Comparison of ENCODE assay signal across 2 cellular contexts in genomic region chr5:94171070-94171469, GRCh38.
DNase-seq lines count a peak whose midpoint lies in the region; ATAC-seq, FAIRE-seq and TF ChIP-seq lines count a peak whose summit lies in the region.
"Not testable (repeated sequence)": the region's sequence is repeated elsewhere in the genome, so short reads cannot be mapped to it uniquely, and the experiment has no call there.

No MANE protein-coding gene starts in this region.

- not testable (repeated sequence) for H3K4me2 ChIP-seq in K562 (ENCODE audit: insufficient read depth, low read length); HepG2 (ENCODE audit: low read depth, low read length)

- BruUV-seq in K562 (replicated peaks; lab: Mats Ljungman, UMichigan); HepG2 (replicated peaks; lab: Mats Ljungman, UMichigan): not testable (repeated sequence)

- not testable (repeated sequence) for H4K20me1 ChIP-seq in K562 (replicated peaks; ENCODE audit: control insufficient read depth, insufficient read depth, low read length); HepG2 (ENCODE audit: insufficient read depth, low read length)

- not testable (repeated sequence) for DNase-seq in K562 (ENCODE audit: extremely low read depth in 1 of 4, low spot score in 3 of 4); HepG2 (ENCODE audit: low spot score)

- TF ChIP-seq EP300 in K562 (IDR thresholded peaks at IDR 0.05; ENCODE audit: low read length); HepG2 (IDR thresholded peaks at IDR 0.05; ENCODE audit: low read depth in 2 of 2, low read length in 2 of 2); HepG2 (CRISPR knock-in tag; IDR thresholded peaks at IDR 0.05; ENCODE audit: borderline replicate concordance): not testable (repeated sequence)

- TF ChIP-seq RAD21 in K562 (CRISPR knock-in tag; conservative IDR thresholded peaks at IDR 0.05 in 1 of 2, IDR thresholded peaks at IDR 0.05 in 1 of 2); HepG2 (CRISPR knock-in tag; IDR thresholded peaks at IDR 0.05): not testable (repeated sequence)

- CTCF ChIA-PET in K562 (lab: Yijun Ruan, JAX; ENCODE audit: low intra/inter-chr PET ratio); HepG2 (lab: Yijun Ruan, JAX; ENCODE audit: low intra/inter-chr PET ratio, low total read pairs): not testable (repeated sequence)

- H3K9ac ChIP-seq in K562 (ENCODE audit: insufficient read depth in 1 of 2, low read depth in 2 of 2, low read length in 2 of 2); HepG2 (ENCODE audit: insufficient read depth, low read depth, low read length): not testable (repeated sequence)

- not testable (repeated sequence) for H2AFZ ChIP-seq in K562 (ENCODE audit: low read depth, low read length); HepG2 (ENCODE audit: low read length)

- H3K79me2 ChIP-seq in K562 (ENCODE audit: control insufficient read depth, insufficient read depth, low read length); HepG2 (ENCODE audit: insufficient read depth, low read length): not testable (repeated sequence)

- POLR2A ChIA-PET in K562 (lab: Yijun Ruan, JAX); HepG2 (lab: Yijun Ruan, JAX): not testable (repeated sequence)

- not testable (repeated sequence) for ATAC-seq in K562, HepG2

- in situ Hi-C loops in K562 (cut with MboI); HepG2 (cut with HindIII; ENCODE audit: extremely low pct_ligation_motif_present, low pct_unique_long_range_greater_than_20kb): not testable (repeated sequence)

- TF ChIP-seq CTCF in K562 (IDR thresholded peaks at IDR 0.05 in 2 of 3, conservative IDR thresholded peaks at IDR 0.05 in 1 of 3; ENCODE audit: insufficient read depth in 2 of 3, low read depth in 1 of 3, low read length in 3 of 3); HepG2 (CRISPR knock-in tag; IDR thresholded peaks at IDR 0.05): not testable (repeated sequence)

- H3K27me3 ChIP-seq in K562 (ENCODE audit: control insufficient read depth in 2 of 2, insufficient read depth in 2 of 2, low read length in 2 of 2); HepG2 (ENCODE audit: control insufficient read depth in 1 of 2, insufficient read depth in 2 of 2, low read length in 2 of 2): not testable (repeated sequence)

- not testable (repeated sequence) for H3K36me3 ChIP-seq in K562 (ENCODE audit: control insufficient read depth, insufficient read depth, low read length); HepG2 (replicated peaks in 1 of 2; ENCODE audit: control insufficient read depth in 1 of 2, insufficient read depth in 2 of 2, low read length in 2 of 2)

- not testable (repeated sequence) for H3K4me3 ChIP-seq in K562; HepG2 (replicated peaks in 1 of 3; ENCODE audit: insufficient read depth in 1 of 3, low read depth in 2 of 3, low read length in 3 of 3)

- WGBS in K562 (ENCODE audit: insufficient coverage, low coverage, missing lambda C conversion rate) = 3% methylated on average over 3 of the region's 3 CpGs
- 40% methylated on average over 3 of the region's 3 CpGs for WGBS in HepG2 (ENCODE audit: low lambda C conversion rate)

- intact Hi-C loops in K562 (cut with micrococcal nuclease); HepG2 (cut with micrococcal nuclease; ENCODE audit: unreplicated experiment): not testable (repeated sequence)

- H3K4me1 ChIP-seq in K562 (replicated peaks in 1 of 2; ENCODE audit: control insufficient read depth in 2 of 2, insufficient read depth in 2 of 2, low read length in 2 of 2); HepG2 (ENCODE audit: insufficient read depth, low read length): not testable (repeated sequence)

- FAIRE-seq in K562 (lab: Jason Lieb, UNC); HepG2 (lab: Jason Lieb, UNC): not testable (repeated sequence)

- not testable (repeated sequence) for TF ChIP-seq POLR2A in K562 (conservative IDR thresholded peaks at IDR 0.05); HepG2 (IDR thresholded peaks at IDR 0.05; ENCODE audit: insufficient read depth in 1 of 2, low read depth in 2 of 2, low read length in 2 of 2)

- not testable (repeated sequence) for H3K9me3 ChIP-seq in K562 (replicated peaks; ENCODE audit: control insufficient read depth, insufficient read depth, low read depth, low read length); HepG2 (ENCODE audit: low read length)

- H3K9me1 ChIP-seq in K562 (ENCODE audit: control insufficient read depth, insufficient read depth, low read length) = not testable (repeated sequence)

- H3K27ac ChIP-seq in K562 (ENCODE audit: extremely low read depth, low read depth, low read length); HepG2 (ENCODE audit: extremely low read length, insufficient read depth, low read length): not testable (repeated sequence)

TF ChIP-seq in K562, 482 proteins besides CTCF, POLR2A, EP300 and RAD21:
- peak; percentile 92 for TF ChIP-seq ZNF431 (CRISPR knock-in tag; IDR thresholded peaks at IDR 0.05)
TF ChIP-seq in K562: peak in this region for 1; not testable (repeated sequence) for 481.

TF ChIP-seq in HepG2, 621 proteins besides CTCF, POLR2A, EP300 and RAD21:
- TF ChIP-seq ZNF431 (CRISPR knock-in tag; IDR thresholded peaks at IDR 0.05; ENCODE audit: borderline replicate concordance, low read depth) = 0 out of 2 replicates have a peak, but pooled peaks have one; percentile 38
